Comparison of ENCODE assay signal across 1 cellular context in the genomic region with DNA sequence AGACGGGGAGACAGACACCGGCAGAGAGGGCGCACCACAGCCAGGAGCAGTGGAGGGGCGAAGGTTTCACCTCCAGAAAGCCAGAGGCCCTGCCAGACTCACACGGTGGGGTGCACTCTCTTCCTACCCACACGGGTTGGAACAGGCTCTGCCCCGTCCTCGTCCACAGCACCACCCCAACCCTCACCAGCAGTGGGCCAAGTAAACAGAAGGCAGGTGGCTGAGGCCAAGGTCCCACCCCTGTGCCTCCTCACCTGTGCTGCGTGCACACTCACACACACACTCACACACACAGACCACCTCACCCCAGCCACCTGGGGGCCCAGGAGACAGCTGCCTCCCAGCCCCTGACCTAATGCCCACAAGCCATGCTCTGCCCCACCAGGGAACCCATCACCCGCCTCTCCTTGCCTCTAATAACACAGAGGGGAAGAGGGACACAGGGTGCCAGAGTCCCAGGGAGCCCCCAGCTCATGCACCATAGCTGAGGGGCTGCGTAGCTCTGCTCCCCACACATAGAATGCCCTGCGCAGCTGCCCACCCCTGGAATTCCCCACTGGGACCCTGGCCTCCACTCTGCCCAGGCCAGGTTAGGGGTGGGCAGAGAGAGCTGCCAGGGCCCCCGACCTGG.
TF ChIP-seq lines count a peak whose summit lies in the region.

No MANE protein-coding gene starts in this region.

TF ChIP-seq in H1, 55 proteins besides CTCF, POLR2A, EP300 and RAD21:
- TF ChIP-seq ATF3 (IDR thresholded peaks at IDR 0.05; ENCODE audit: insufficient read depth, low read depth, low read length) (no peak), SAP30 (IDR thresholded peaks at IDR 0.05; ENCODE audit: insufficient read depth, insufficient replicate concordance, low read length) (no peak), NANOG (IDR thresholded peaks at IDR 0.05; ENCODE audit: insufficient read depth, low read depth, low read length, poor library complexity, severe bottlenecking) (no peak), GABPA (IDR thresholded peaks at IDR 0.05; ENCODE audit: borderline replicate concordance, insufficient read depth, low read length) (no peak), NRF1 (IDR thresholded peaks at IDR 0.05; ENCODE audit: low read depth, low read length) (no peak)
